ENCODE assay signal across 21 cellular contexts in genomic region chr1:212155219-212155618, GRCh38.
"Had no signal": no experiment of that assay in that cellular context is flagged by ENCODE, and none has a peak within 500 bp of the region (broad histone marks: within the 10 kb centered on the region; RNA-seq: fewer than 3 reads in every experiment).

No MANE protein-coding gene starts in this region.

- ATAC-seq: Right ventricle myocardium inferior, SK-N-SH treated with all-trans-retinoic acid at 6 μM for 48 hours had no signal

- H2AFZ ChIP-seq: PC-9 had no signal

- H3K27ac ChIP-seq: PC-9, SJCRH30 had no signal

- H3K27me3 ChIP-seq: Peyer's patch, SJCRH30 had no signal

- H3K9me3 ChIP-seq: Peyer's patch, SJCRH30 had no signal

- DNase-seq: Karpas-422, KG1, MM.1S, NCI-H1092 treated with DMSO at 0.1 percent for 48 hours, NCI-H1436, NCI-H187, NCI-H2029, NCI-H2081 treated with DMSO at 0.1 percent for 48 hours, NCI-H2171, NCI-H226, NCI-H446, NCI-H510A, NCI-H524 treated with DMSO at 0.1 percent for 48 hours, NCI-H69, NCI-H774, PC-9, Peyer's patch, SHP77 treated with DMSO at 0.1 percent for 48 hours, SJCRH30 had no signal

- H3K4me1 ChIP-seq: SJCRH30 had no signal

- H3K4me2 ChIP-seq: PC-9 had no signal

- H3K4me3 ChIP-seq: PC-9, Peyer's patch, SJCRH30 had no signal

- H3K36me3 ChIP-seq: Peyer's patch, SJCRH30 had no signal
